ENCODE assay signal across 16 cellular contexts in the genomic region with DNA sequence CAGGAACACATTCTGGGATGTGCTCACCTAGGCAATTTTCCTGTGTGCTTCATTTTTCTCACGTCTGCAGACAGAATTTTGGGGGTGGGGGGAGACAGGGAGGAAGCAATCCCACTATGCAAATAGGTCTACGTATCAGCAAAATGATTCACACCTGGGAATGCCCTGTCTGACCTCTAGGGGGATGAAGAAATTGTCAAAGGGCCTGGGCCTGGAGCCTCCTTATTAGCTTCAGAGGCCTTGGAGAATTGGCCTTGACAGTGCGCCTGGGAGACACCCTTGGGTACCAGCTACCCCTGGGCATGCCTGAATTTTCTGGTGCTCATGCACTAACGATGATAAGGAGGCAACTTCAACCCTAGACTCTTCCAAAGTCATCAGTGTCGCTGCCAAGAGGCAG.
DNase-seq lines count a peak whose midpoint lies in the region; ATAC-seq and TF ChIP-seq lines count a peak whose summit lies in the region.
"Had no signal": no experiment of that assay in that cellular context is flagged by ENCODE, and none has a peak within 500 bp of the region (broad histone marks: within the 10 kb centered on the region; RNA-seq: fewer than 3 reads in every experiment).

No MANE protein-coding gene starts in this region.

- H3K4me3 ChIP-seq in GM12864 (ENCODE audit: low read depth, low read length) = no peak overlapping the region
- H3K4me3 ChIP-seq: gastrocnemius medialis, left ventricle myocardium inferior, pancreas had no signal

- intact Hi-C loops in left cardiac atrium (cut with DNase I) = loop anchor here in 1 of 2 donors (2.0 to 5.0 kb wide), 4 partner anchors 210 to 561 kb away; partner anchors contain the start of gene CADPS

- peak; percentile 50 for TF ChIP-seq CTCF in GM12864 (IDR thresholded peaks at IDR 0.05; ENCODE audit: low read depth, low read length, missing control alignments)

- DNase-seq in GM12864 (ENCODE audit: low read depth) (no peak), NCI-H526 treated with DMSO at 0.1 percent for 48 hours (lab: John Stamatoyannopoulos, UW) (peak; percentile 25), iPS-NIHi11 (ENCODE audit: low spot score) (peak; percentile 33), NCI-H446 (lab: John Stamatoyannopoulos, UW) (no peak), left cardiac atrium (no peak)
- DNase-seq: amygdala; CD8-positive, alpha-beta T cell; gastrocnemius medialis; left ventricle myocardium inferior; NCI-H2107; pancreas; stimulated activated CD4-positive, alpha-beta T cell treated with anti-CD3 and anti-CD28 coated beads, Interleukin-4, amount 100 ng/mL, for 4 hours; stimulated activated naive CD8-positive, alpha-beta T cell treated with anti-CD3 and anti-CD28 coated beads, Interleukin-15, amount 100 ng/mL, for 72 hours had no signal

- ATAC-seq in GM21723 (IDR thresholded peaks at IDR 0.05; ENCODE audit: unreplicated experiment) = peak; percentile 60
- no peak for ATAC-seq in HG03469 (IDR thresholded peaks at IDR 0.05; ENCODE audit: unreplicated experiment)
- no peak for ATAC-seq in GM18519 (IDR thresholded peaks at IDR 0.05; ENCODE audit: low FRiP score, unreplicated experiment)
- ATAC-seq in left cardiac atrium = no peak
- ATAC-seq: CD8-positive, alpha-beta T cell; gastrocnemius medialis; pancreas; stimulated activated naive CD8-positive, alpha-beta T cell treated with anti-CD3 and anti-CD28 coated beads, Interleukin-15, amount 100 ng/mL, for 72 hours had no signal

Comparison
In these comparisons a context has a peak if more than half of its experiments do, and no peak if none do; other contexts are left out.
1. DNase-seq: peak in NCI-H526 treated with DMSO at 0.1 percent for 48 hours (single experiment) and iPS-NIHi11 (single experiment); none in GM12864 (single experiment), NCI-H446 (0 of 2) and left cardiac atrium (single experiment).